2 cellular contexts compared by ENCODE assay signal in the genomic region with DNA sequence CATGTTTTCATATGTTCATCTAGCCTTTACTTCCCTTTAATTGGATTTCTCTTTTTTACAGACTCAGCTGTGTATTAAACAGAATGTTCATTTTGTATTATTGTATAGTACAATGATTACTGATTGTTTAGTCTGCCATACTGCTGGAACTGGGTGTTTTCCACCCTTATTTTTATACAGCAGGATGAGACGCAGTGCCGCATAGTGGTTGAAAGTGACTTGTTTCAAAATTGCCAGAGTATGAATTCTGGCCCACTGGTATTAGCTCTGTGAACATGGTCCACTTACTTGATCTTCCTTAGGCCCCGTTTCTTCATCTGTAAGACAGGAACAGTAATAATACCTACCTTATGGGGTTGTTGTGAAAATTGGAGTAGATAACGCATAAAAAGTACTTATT.
TF ChIP-seq lines count a peak whose summit lies in the region.

No MANE protein-coding gene starts in this region.

TF ChIP-seq in HCT116, 20 proteins besides CTCF, POLR2A, EP300 and RAD21 (continued from another document):
- no peak for TF ChIP-seq REST (IDR thresholded peaks at IDR 0.05; ENCODE audit: low read depth)
- no peak for TF ChIP-seq EZH2 (IDR thresholded peaks at IDR 0.05)
- TF ChIP-seq, protein P1, sequence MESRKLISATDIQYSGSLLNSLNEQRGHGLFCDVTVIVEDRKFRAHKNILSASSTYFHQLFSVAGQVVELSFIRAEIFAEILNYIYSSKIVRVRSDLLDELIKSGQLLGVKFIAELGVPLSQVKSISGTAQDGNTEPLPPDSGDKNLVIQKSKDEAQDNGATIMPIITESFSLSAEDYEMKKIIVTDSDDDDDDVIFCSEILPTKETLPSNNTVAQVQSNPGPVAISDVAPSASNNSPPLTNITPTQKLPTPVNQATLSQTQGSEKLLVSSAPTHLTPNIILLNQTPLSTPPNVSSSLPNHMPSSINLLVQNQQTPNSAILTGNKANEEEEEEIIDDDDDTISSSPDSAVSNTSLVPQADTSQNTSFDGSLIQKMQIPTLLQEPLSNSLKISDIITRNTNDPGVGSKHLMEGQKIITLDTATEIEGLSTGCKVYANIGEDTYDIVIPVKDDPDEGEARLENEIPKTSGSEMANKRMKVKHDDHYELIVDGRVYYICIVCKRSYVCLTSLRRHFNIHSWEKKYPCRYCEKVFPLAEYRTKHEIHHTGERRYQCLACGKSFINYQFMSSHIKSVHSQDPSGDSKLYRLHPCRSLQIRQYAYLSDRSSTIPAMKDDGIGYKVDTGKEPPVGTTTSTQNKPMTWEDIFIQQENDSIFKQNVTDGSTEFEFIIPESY (IDR thresholded peaks at IDR 0.05; ENCODE audit: extremely low read depth, insufficient replicate concordance, low read length): no peak
- TF ChIP-seq ELF1 (IDR thresholded peaks at IDR 0.05; ENCODE audit: borderline replicate concordance, low read depth): no peak

TF ChIP-seq in WTC11, 78 proteins besides CTCF, POLR2A, EP300 and RAD21 (continued from another document):
- TF ChIP-seq NFE2L1 (CRISPR knock-in tag; IDR thresholded peaks at IDR 0.05) (no peak), ZNF671 (CRISPR knock-in tag; IDR thresholded peaks at IDR 0.05) (no peak), SOX15 (CRISPR knock-in tag; IDR thresholded peaks at IDR 0.05) (no peak), CREB1 (CRISPR knock-in tag; IDR thresholded peaks at IDR 0.05) (no peak), RELA (CRISPR knock-in tag; IDR thresholded peaks at IDR 0.05; ENCODE audit: borderline replicate concordance) (no peak)
- TF ChIP-seq, protein P2, sequence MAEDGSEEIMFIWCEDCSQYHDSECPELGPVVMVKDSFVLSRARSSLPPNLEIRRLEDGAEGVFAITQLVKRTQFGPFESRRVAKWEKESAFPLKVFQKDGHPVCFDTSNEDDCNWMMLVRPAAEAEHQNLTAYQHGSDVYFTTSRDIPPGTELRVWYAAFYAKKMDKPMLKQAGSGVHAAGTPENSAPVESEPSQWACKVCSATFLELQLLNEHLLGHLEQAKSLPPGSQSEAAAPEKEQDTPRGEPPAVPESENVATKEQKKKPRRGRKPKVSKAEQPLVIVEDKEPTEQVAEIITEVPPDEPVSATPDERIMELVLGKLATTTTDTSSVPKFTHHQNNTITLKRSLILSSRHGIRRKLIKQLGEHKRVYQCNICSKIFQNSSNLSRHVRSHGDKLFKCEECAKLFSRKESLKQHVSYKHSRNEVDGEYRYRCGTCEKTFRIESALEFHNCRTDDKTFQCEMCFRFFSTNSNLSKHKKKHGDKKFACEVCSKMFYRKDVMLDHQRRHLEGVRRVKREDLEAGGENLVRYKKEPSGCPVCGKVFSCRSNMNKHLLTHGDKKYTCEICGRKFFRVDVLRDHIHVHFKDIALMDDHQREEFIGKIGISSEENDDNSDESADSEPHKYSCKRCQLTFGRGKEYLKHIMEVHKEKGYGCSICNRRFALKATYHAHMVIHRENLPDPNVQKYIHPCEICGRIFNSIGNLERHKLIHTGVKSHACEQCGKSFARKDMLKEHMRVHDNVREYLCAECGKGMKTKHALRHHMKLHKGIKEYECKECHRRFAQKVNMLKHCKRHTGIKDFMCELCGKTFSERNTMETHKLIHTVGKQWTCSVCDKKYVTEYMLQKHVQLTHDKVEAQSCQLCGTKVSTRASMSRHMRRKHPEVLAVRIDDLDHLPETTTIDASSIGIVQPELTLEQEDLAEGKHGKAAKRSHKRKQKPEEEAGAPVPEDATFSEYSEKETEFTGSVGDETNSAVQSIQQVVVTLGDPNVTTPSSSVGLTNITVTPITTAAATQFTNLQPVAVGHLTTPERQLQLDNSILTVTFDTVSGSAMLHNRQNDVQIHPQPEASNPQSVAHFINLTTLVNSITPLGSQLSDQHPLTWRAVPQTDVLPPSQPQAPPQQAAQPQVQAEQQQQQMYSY (CRISPR knock-in tag; IDR thresholded peaks at IDR 0.05): no peak
